1 cellular context compared by ENCODE assay signal in genomic region chr17:4256952-4257351, GRCh38.
TF ChIP-seq lines count a peak whose summit lies in the region.

No MANE protein-coding gene starts in this region.

TF ChIP-seq in HepG2, 621 proteins besides CTCF, POLR2A, EP300 and RAD21 (continued from another document):
- TF ChIP-seq RERE (CRISPR knock-in tag; IDR thresholded peaks at IDR 0.05; ENCODE audit: low read depth) (no peak), GATAD1 (CRISPR knock-in tag; IDR thresholded peaks at IDR 0.05) (no peak), WIZ (CRISPR knock-in tag; IDR thresholded peaks at IDR 0.05) (no peak), SUZ12 (IDR thresholded peaks at IDR 0.05; ENCODE audit: low read depth, low read length) (no peak), RFX1 (IDR thresholded peaks at IDR 0.05) (no peak), BORCS8-MEF2B (CRISPR knock-in tag; IDR thresholded peaks at IDR 0.05) (no peak), ZNF597 (CRISPR knock-in tag; IDR thresholded peaks at IDR 0.05) (no peak), DRAP1 (CRISPR knock-in tag; IDR thresholded peaks at IDR 0.05) (no peak), TFE3 (CRISPR knock-in tag; IDR thresholded peaks at IDR 0.05) (no peak), ZNF724P (CRISPR knock-in tag; IDR thresholded peaks at IDR 0.05; ENCODE audit: borderline replicate concordance) (no peak)
